Comparison of ENCODE assay signal across 8 cellular contexts in genomic region chr12:26938660-26939185, GRCh38. TPM values are rescaled to one million over a fixed set of nuclear protein-coding genes. Genes with fewer than 3 reads are reported as not detected.
DNase-seq lines count a peak whose midpoint lies in the region; ATAC-seq and TF ChIP-seq lines count a peak whose summit lies in the region.

No MANE protein-coding gene starts in this region.

- DNase-seq in CD14-positive monocyte (ENCODE audit: low spot score) (no peak), T-helper 22 cell (ENCODE audit: low read depth) (peak; percentile 14), erythroblast (lab: John Stamatoyannopoulos, UW) (no peak), NCI-H2196 treated with DMSO at 0.1 percent for 48 hours (lab: John Stamatoyannopoulos, UW; ENCODE audit: unreplicated experiment) (no peak)
- DNase-seq in stimulated activated CD4-positive, alpha-beta T cell treated with anti-CD3 and anti-CD28 coated beads, Interleukin-12 subunit alpha, Interleukin-12 subunit beta, amount 100 ng/mL, for 4 hours, result no peak

- H3K4me3 ChIP-seq in neural cell (ENCODE audit: low read length), result peak overlapping the region; percentile 84

- intact Hi-C loops in CD14-positive monocyte (cut with micrococcal nuclease), result loop anchor here (2.0 to 5.0 kb wide), 4 partner anchors 14 to 106 kb away; partner anchors contain the start of genes TM7SF3 (in 2 of the 2) and ITPR2 (in 1 of the 2)

- peak overlapping the region; percentile 83 for H2AFZ ChIP-seq in neural cell (ENCODE audit: low read depth, low read length)

- TF ChIP-seq CTCF in CD14-positive monocyte (IDR thresholded peaks at IDR 0.05), result no peak
- no peak for TF ChIP-seq CTCF in neural cell (IDR thresholded peaks at IDR 0.05; ENCODE audit: poor library complexity, severe bottlenecking)

- H3K36me3 ChIP-seq in neural cell (ENCODE audit: insufficient read depth, low read length), result no peaks in the 10 kb centered on the region

- peak overlapping the region; percentile 93 for H3K27ac ChIP-seq in neural cell (ENCODE audit: low read length)

- no peaks in the 10 kb centered on the region for H4K20me1 ChIP-seq in neural cell (ENCODE audit: insufficient read depth)

- peak overlapping the region; percentile 96 to 98 for H3K4me3 Mint-ChIP-seq in CD14-positive monocyte

- peaks cover 0 to 3% (median 0%) of the 10 kb centered on the region in 7 donors for H3K9me3 Mint-ChIP-seq in CD14-positive monocyte

- no peak for TF ChIP-seq RAD21 in neural cell (conservative IDR thresholded peaks at IDR 0.05)

- peaks cover 62% of the 10 kb centered on the region for H3K4me1 Mint-ChIP-seq in CD14-positive monocyte

- peaks cover 2 to 6% of the 10 kb centered on the region in 2 donors for H3K36me3 Mint-ChIP-seq in CD14-positive monocyte

- peak; percentile 71 for TF ChIP-seq POLR2A in erythroblast (IDR thresholded peaks at IDR 0.05; ENCODE audit: low read length)

- ATAC-seq in GM19452 (IDR thresholded peaks at IDR 0.05; ENCODE audit: unreplicated experiment) (peak; percentile 7), HG03460 (IDR thresholded peaks at IDR 0.05; ENCODE audit: unreplicated experiment) (peak; percentile 14)

- H3K27me3 ChIP-seq in neural cell (ENCODE audit: insufficient read depth, low read depth, low read length), result no peaks in the 10 kb centered on the region

- TF ChIP-seq EP300 in neural cell (conservative IDR thresholded peaks at IDR 0.05; ENCODE audit: poor library complexity, severe bottlenecking), result no peak

- H3K4me2 ChIP-seq in neural cell (ENCODE audit: low read length), result peak overlapping the region; percentile 41

- no peaks in the 10 kb centered on the region for H3K9me2 ChIP-seq in neural cell (ENCODE audit: insufficient read depth, low read length)

- no peaks in the 10 kb centered on the region for H3K9me3 ChIP-seq in neural cell (ENCODE audit: low read length)

- peaks cover 0 to 2% (median 0%) of the 10 kb centered on the region in 3 donors for H3K27me3 Mint-ChIP-seq in CD14-positive monocyte (ENCODE audit: low read depth in 3 of 3)

- H3K79me2 ChIP-seq in neural cell (replicated peaks; ENCODE audit: insufficient read depth, low read length), result peaks cover 74% of the 10 kb centered on the region

- peak overlapping the region; percentile 97 to 100 (median 100) for H3K27ac Mint-ChIP-seq in CD14-positive monocyte

- H3K9ac ChIP-seq in neural cell (ENCODE audit: low read length), result peak overlapping the region; percentile 92

- peaks cover 5% of the 10 kb centered on the region for H3F3A ChIP-seq in neural cell (ENCODE audit: insufficient read depth, low read length, poor library complexity, severe bottlenecking)

TF ChIP-seq in neural cell, 6 proteins besides CTCF, POLR2A, EP300 and RAD21:
- no peak for TF ChIP-seq EZH2 (IDR thresholded peaks at IDR 0.05; ENCODE audit: borderline replicate concordance, insufficient read depth, low read length, poor library complexity, severe bottlenecking)

RNA-seq across cellular contexts. Expression of gene FGFR1OP2, which starts 0.5 kb away (rescaled TPM):
- polyA plus RNA-seq in CD14-positive monocyte (10 to 100 TPM; 66.4 to 68.9 TPM), neural cell (79.4 and 88.8 TPM in 2 replicates)
- 63.6 and 66.0 TPM in 2 replicates for polyA minus RNA-seq in neural cell

RNA-seq across cellular contexts. Expression of gene INTS13, which starts 0.9 kb away (rescaled TPM):
- polyA plus RNA-seq in CD14-positive monocyte (1 to 10 TPM; 7.5 to 8.0 TPM), neural cell (15.3 and 28.8 TPM in 2 replicates)
- polyA minus RNA-seq in neural cell, result 27.2 and 30.9 TPM in 2 replicates
